In the genomic region with DNA sequence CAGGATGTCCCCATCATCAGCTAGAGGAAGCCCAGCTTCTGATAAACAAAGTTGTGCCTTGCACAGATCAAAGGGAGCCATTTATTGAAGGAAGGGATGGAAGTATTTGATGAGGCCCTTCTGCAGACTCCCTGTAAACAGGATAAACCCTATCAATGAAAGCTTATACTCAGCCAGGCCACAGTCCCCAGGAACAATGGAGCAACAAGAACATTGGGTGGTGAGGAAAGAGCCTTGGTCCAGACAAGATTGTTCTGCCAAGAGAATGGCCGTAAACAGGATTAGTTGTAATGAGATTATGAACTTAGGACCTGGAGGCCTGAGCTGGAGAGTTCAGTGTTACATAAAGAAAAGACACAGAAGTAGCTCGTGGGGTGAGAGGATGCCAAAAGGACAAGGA, we compare ENCODE assay signal across 17 cellular contexts. TPM values are rescaled to one million over a fixed set of nuclear protein-coding genes. Genes with fewer than 3 reads are reported as not detected.
"Had no signal": no experiment of that assay in that cellular context is flagged by ENCODE, and none has a peak within 500 bp of the region (broad histone marks: within the 10 kb centered on the region; RNA-seq: fewer than 3 reads in every experiment).

No MANE protein-coding gene starts in this region.

- DNase-seq: activated B cell treated with CpG ODN at 0.5 μM for 24 hours; activated CD4-positive, alpha-beta memory T cell treated with anti-CD3 and anti-CD28 coated beads for 36 hours; activated CD4-positive, alpha-beta T cell treated with anti-CD3 and anti-CD28 coated beads for 4 hours; activated CD8-positive, alpha-beta memory T cell treated with anti-CD3 and anti-CD28 coated beads, Interleukin-2, amount 10 ng/mL, durations not matched to agents 7 days and 5 days; activated naive CD4-positive, alpha-beta T cell treated with Interleukin-2 at 50 U/mL for 16 hours; activated naive CD8-positive, alpha-beta T cell treated with anti-CD3 and anti-CD28 coated beads, Interleukin-2, amount 10 ng/mL, durations not matched to agents 7 days and 5 days; activated T-cell treated with anti-CD3 and anti-CD28 coated beads, Interleukin-2, amount 50 U/mL, for 24 hours; body of pancreas; caudate nucleus; heart right ventricle; immature natural killer cell; retina had no signal

- H3K4me1 ChIP-seq: vagina had no signal

- H3K4me3 ChIP-seq: body of pancreas, gastroesophageal sphincter, heart right ventricle, skin epidermis, tibial nerve, vagina had no signal

- H3K27ac ChIP-seq: body of pancreas, gastroesophageal sphincter, skin epidermis, tibial nerve, vagina had no signal

- H3K9me3 ChIP-seq: body of pancreas, gastroesophageal sphincter, heart right ventricle, tibial nerve, vagina had no signal

- H3K36me3 ChIP-seq: gastroesophageal sphincter, heart right ventricle, tibial nerve, vagina had no signal

- FAIRE-seq: endometrium had no signal

- H3K27me3 ChIP-seq: body of pancreas, gastroesophageal sphincter, heart right ventricle, tibial nerve, vagina had no signal

- ATAC-seq: activated CD8-positive, alpha-beta memory T cell treated with anti-CD3 and anti-CD28 coated beads, Interleukin-2, amount 10 ng/mL, durations not matched to agents 7 days and 5 days; body of pancreas; gastroesophageal sphincter had no signal

RNA-seq across cellular contexts. Expression of gene LIFR, which starts 40.6 kb away (rescaled TPM):
- total RNA-seq: activated B cell treated with CpG ODN at 0.5 μM for 24 hours; activated CD8-positive, alpha-beta memory T cell treated with anti-CD3 and anti-CD28 coated beads, Interleukin-2, amount 10 ng/mL, durations not matched to agents 7 days and 5 days; activated naive CD8-positive, alpha-beta T cell treated with anti-CD3 and anti-CD28 coated beads, Interleukin-2, amount 10 ng/mL, durations not matched to agents 7 days and 5 days had no signal
- polyA plus RNA-seq: immature natural killer cell had no signal
